1 cellular context compared by ENCODE assay signal in the genomic region with DNA sequence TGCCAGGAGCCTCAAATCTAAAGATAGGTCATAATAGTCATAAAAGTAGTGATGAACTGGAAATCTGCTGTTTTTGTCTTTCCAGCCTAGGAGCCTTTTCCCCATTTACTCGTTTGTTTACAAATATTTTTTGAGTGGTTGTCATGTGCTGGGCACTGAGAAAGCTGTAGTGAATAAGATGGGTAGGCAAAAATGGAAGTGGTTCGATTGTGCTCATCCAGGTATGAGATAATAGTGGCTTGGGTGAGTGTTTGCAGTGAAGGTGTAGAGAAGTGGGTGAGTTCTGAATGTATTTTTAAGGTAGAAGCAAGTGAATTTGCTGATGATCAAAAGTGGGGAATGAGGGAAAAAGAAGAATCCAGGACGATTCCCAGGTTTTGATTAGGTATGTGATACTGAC.
TF ChIP-seq lines count a peak whose summit lies in the region.

No MANE protein-coding gene starts in this region.

TF ChIP-seq in H1, 55 proteins besides CTCF, POLR2A, EP300 and RAD21:
- TF ChIP-seq NANOG (IDR thresholded peaks at IDR 0.05; ENCODE audit: insufficient read depth, low read depth, low read length, poor library complexity, severe bottlenecking) (no peak), CBX5 (IDR thresholded peaks at IDR 0.05; ENCODE audit: low read depth, low read length) (no peak), SIN3A (conservative IDR thresholded peaks at IDR 0.05 in 1 of 2, IDR thresholded peaks at IDR 0.05 in 1 of 2; ENCODE audit: low read depth in 1 of 2, low read length in 2 of 2) (no peak), SIX5 (IDR thresholded peaks at IDR 0.05; ENCODE audit: low read depth, low read length) (no peak), SRF (IDR thresholded peaks at IDR 0.05; ENCODE audit: low read depth, low read length) (no peak), SUZ12 (IDR thresholded peaks at IDR 0.05; ENCODE audit: low read length) (no peak), NRF1 (IDR thresholded peaks at IDR 0.05; ENCODE audit: low read depth, low read length) (no peak), TAF7 (optimal IDR thresholded peaks at IDR 0.05; ENCODE audit: borderline replicate concordance, low read depth, low read length) (no peak), MAFK (IDR thresholded peaks at IDR 0.05; ENCODE audit: low read depth, low read length) (no peak)
- TF ChIP-seq, protein P1, sequence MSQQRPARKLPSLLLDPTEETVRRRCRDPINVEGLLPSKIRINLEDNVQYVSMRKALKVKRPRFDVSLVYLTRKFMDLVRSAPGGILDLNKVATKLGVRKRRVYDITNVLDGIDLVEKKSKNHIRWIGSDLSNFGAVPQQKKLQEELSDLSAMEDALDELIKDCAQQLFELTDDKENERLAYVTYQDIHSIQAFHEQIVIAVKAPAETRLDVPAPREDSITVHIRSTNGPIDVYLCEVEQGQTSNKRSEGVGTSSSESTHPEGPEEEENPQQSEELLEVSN (IDR thresholded peaks at IDR 0.05): no peak
- TF ChIP-seq, protein P2, sequence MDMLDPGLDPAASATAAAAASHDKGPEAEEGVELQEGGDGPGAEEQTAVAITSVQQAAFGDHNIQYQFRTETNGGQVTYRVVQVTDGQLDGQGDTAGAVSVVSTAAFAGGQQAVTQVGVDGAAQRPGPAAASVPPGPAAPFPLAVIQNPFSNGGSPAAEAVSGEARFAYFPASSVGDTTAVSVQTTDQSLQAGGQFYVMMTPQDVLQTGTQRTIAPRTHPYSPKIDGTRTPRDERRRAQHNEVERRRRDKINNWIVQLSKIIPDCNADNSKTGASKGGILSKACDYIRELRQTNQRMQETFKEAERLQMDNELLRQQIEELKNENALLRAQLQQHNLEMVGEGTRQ (IDR thresholded peaks at IDR 0.05; ENCODE audit: low read length): no peak
- TF ChIP-seq, protein P3, sequence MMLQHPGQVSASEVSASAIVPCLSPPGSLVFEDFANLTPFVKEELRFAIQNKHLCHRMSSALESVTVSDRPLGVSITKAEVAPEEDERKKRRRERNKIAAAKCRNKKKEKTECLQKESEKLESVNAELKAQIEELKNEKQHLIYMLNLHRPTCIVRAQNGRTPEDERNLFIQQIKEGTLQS (IDR thresholded peaks at IDR 0.05; ENCODE audit: insufficient read depth, low read depth, low read length): no peak
